Comparison of ENCODE assay signal across 1 cellular context in the genomic region with DNA sequence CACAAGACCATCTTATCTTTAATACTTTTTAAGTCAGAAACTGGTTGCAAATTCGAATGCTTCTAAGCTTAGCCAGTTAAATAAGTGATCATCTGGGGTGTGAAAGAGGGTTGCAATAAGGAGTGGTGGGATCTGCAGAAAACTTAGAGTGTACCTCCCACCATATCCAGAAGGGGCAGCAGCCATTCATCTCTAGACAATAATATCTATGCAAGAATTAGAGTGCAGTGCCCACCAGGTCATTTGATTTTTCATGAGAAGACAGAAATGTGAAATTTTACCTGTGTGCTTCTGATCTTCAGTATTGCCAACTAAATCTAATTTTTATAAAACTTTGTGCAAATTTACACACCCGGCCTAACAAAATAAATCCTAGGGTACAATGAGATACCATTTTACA.
TF ChIP-seq lines count a peak whose summit lies in the region.

No MANE protein-coding gene starts in this region.

TF ChIP-seq in HEK293T, 16 proteins besides CTCF, POLR2A, EP300 and RAD21 (continued from another document):
- TF ChIP-seq FOXM1 (IDR thresholded peaks at IDR 0.05; ENCODE audit: borderline replicate concordance): no peak
- TF ChIP-seq FOXA1 (IDR thresholded peaks at IDR 0.05): no peak
- no peak for TF ChIP-seq ZNF384 (IDR thresholded peaks at IDR 0.05)
- TF ChIP-seq CTBP1 (IDR thresholded peaks at IDR 0.05; ENCODE audit: borderline replicate concordance): no peak
- TF ChIP-seq TARDBP (IDR thresholded peaks at IDR 0.05): no peak
